ENCODE assay signal across 10 cellular contexts in genomic region chr11:128207861-128208321, GRCh38.
A peak's percentile ranks its signal among the peaks of the same experiment; 100 is the strongest.
DNase-seq lines count a peak whose midpoint lies in the region; ATAC-seq and TF ChIP-seq lines count a peak whose summit lies in the region.
"Had no signal": no experiment of that assay in that cellular context is flagged by ENCODE, and none has a peak within 500 bp of the region (broad histone marks: within the 10 kb centered on the region; RNA-seq: fewer than 3 reads in every experiment).

No MANE protein-coding gene starts in this region.

- peak overlapping the region in 1 of 2 experiments; percentile 54 for H2BK12ac ChIP-seq in mesenchymal stem cell (ENCODE audit: low read length in 2 of 2)

- H2BK120ac ChIP-seq in mesenchymal stem cell (ENCODE audit: low read depth, low read length): no peak overlapping the region

- no peaks in the 10 kb centered on the region for H3K27me3 Mint-ChIP-seq in CD14-positive monocyte (ENCODE audit: low read depth in 3 of 3)
- H3K27me3 Mint-ChIP-seq in CD4-positive, alpha-beta T cell: no peaks in the 10 kb centered on the region

- CTCF ChIA-PET in CD4-positive, alpha-beta T cell (lab: Charles Lee): no interaction called here

- H4K91ac ChIP-seq in mesenchymal stem cell (ENCODE audit: low read length): no peak overlapping the region

- WGBS in mesenchymal stem cell: 35% methylated on average over 3 of the region's 3 CpGs

- peak overlapping the region; percentile 94 for H3K27ac ChIP-seq in mesenchymal stem cell (ENCODE audit: low read length, poor library complexity, severe bottlenecking)
- H3K27ac ChIP-seq in CD4-positive, alpha-beta T cell (ENCODE audit: low read depth, low read length): no peak overlapping the region
- H3K27ac ChIP-seq in substantia nigra (ENCODE audit: low read depth, low read length, poor library complexity, severe bottlenecking): no peak overlapping the region

- intact Hi-C loops in CD14-positive monocyte (cut with micrococcal nuclease): no loop called here
- intact Hi-C loops in CD4-positive, alpha-beta T cell (cut with DNase I, micrococcal nuclease): loop anchor here in 1 of 2 experiments (5.0 kb wide), 1 partner anchor 39 kb away; no protein-coding TSS in a partner anchor

- no peak overlapping the region for H4K8ac ChIP-seq in mesenchymal stem cell (ENCODE audit: low read length)

- peak; percentile 94 for DNase-seq in AG09309 (ENCODE audit: low read depth)
- peak; percentile 93 for DNase-seq in M059J (ENCODE audit: low read depth)
- DNase-seq in dermis microvascular lymphatic vessel endothelial cell (ENCODE audit: low read depth in 2 of 2): peak; percentile 86 to 91
- DNase-seq in mesenchymal stem cell: peak; percentile 80
- DNase-seq in CD14-positive monocyte (ENCODE audit: low spot score): no peak
- DNase-seq in CD4-positive, alpha-beta T cell: no peak
- no peak for DNase-seq in substantia nigra (lab: John Stamatoyannopoulos, UW)
- DNase-seq: activated T-cell treated with anti-CD3 and anti-CD28 coated beads, Interleukin-2, amount 50 U/mL, for 72 hours; DMS 273 treated with DMSO at 0.1 percent for 48 hours had no signal

- no peaks in the 10 kb centered on the region for H3K27me3 ChIP-seq in mesenchymal stem cell (ENCODE audit: control insufficient read depth in 1 of 2, insufficient read depth in 1 of 2, low read length in 2 of 2)
- H3K27me3 ChIP-seq in CD4-positive, alpha-beta T cell (ENCODE audit: control insufficient read depth, insufficient read depth, low read length): no peaks in the 10 kb centered on the region

- H3K4me3 Mint-ChIP-seq in CD14-positive monocyte: no peak overlapping the region
- H3K4me3 Mint-ChIP-seq in CD4-positive, alpha-beta T cell: no peak overlapping the region

- TF ChIP-seq CTCF in AG09309 (IDR thresholded peaks at IDR 0.05; ENCODE audit: control insufficient read depth, insufficient read depth, low read depth, low read length, missing control alignments) (no peak), CD14-positive monocyte (IDR thresholded peaks at IDR 0.05) (no peak)
- TF ChIP-seq CTCF in CD4-positive, alpha-beta T cell (IDR thresholded peaks at IDR 0.05): no peak

- H3K18ac ChIP-seq in mesenchymal stem cell (ENCODE audit: low read depth in 1 of 2, low read length in 2 of 2): peak overlapping the region in 1 of 2 experiments; percentile 48

- no peak overlapping the region for H2AFZ ChIP-seq in mesenchymal stem cell (ENCODE audit: low read depth, low read length)

- no peak overlapping the region for H3K4me2 ChIP-seq in mesenchymal stem cell (ENCODE audit: low read length, poor library complexity, severe bottlenecking)

- H3K4ac ChIP-seq in mesenchymal stem cell (ENCODE audit: low read depth in 1 of 2, low read length in 2 of 2): peak overlapping the region in 1 of 2 experiments; percentile 37

- H2AK5ac ChIP-seq in mesenchymal stem cell (ENCODE audit: low read length, severe bottlenecking): peak overlapping the region; percentile 57

- H3K23ac ChIP-seq in mesenchymal stem cell (ENCODE audit: low read length in 2 of 2): no peak overlapping the region

- POLR2A ChIA-PET in CD4-positive, alpha-beta T cell (lab: Charles Lee): no interaction called here

- H3K9ac ChIP-seq in mesenchymal stem cell (ENCODE audit: low read length): peak overlapping the region; percentile 61

- H3K9me3 Mint-ChIP-seq in CD14-positive monocyte: peaks cover 0 to 6% (median 1%) of the 10 kb centered on the region in 7 donors
- peaks cover 6% of the 10 kb centered on the region for H3K9me3 Mint-ChIP-seq in CD4-positive, alpha-beta T cell

- H2BK15ac ChIP-seq in mesenchymal stem cell (ENCODE audit: low read depth, poor library complexity, severe bottlenecking): no peak overlapping the region

- no peak for ATAC-seq in CD4-positive, alpha-beta T cell (ENCODE audit: poor library complexity)
- ATAC-seq in HG03565 (IDR thresholded peaks at IDR 0.05; ENCODE audit: unreplicated experiment): no peak

- H3K36me3 ChIP-seq in mesenchymal stem cell (ENCODE audit: control insufficient read depth in 1 of 2, insufficient read depth in 2 of 2, low read depth in 1 of 2, low read length in 2 of 2): no peaks in the 10 kb centered on the region

- H2BK5ac ChIP-seq in mesenchymal stem cell (ENCODE audit: low read depth, low read length, poor library complexity, severe bottlenecking): no peak overlapping the region

- no peaks in the 10 kb centered on the region for H3K9me3 ChIP-seq in mesenchymal stem cell (ENCODE audit: control insufficient read depth, low read length)
- no peaks in the 10 kb centered on the region for H3K9me3 ChIP-seq in CD4-positive, alpha-beta T cell (ENCODE audit: control insufficient read depth, low read length)

- H3K79me1 ChIP-seq in mesenchymal stem cell (replicated peaks; ENCODE audit: low read length, poor library complexity, severe bottlenecking): no peaks in the 10 kb centered on the region

- H3K36me3 Mint-ChIP-seq in CD14-positive monocyte: no peaks in the 10 kb centered on the region
- H3K36me3 Mint-ChIP-seq in CD4-positive, alpha-beta T cell (ENCODE audit: low read depth): no peaks in the 10 kb centered on the region

- peaks cover 6% of the 10 kb centered on the region for H3K4me1 ChIP-seq in mesenchymal stem cell (ENCODE audit: control insufficient read depth, insufficient read depth, low read depth, low read length)

- no peak overlapping the region for H3K14ac ChIP-seq in mesenchymal stem cell (ENCODE audit: low read length in 2 of 2)

- no peak overlapping the region for H3K27ac Mint-ChIP-seq in CD14-positive monocyte
- H3K27ac Mint-ChIP-seq in CD4-positive, alpha-beta T cell: no peak overlapping the region

- H3K4me3 ChIP-seq in AG09309 (ENCODE audit: control insufficient read depth, low read depth, low read length) (no peak overlapping the region), mesenchymal stem cell (ENCODE audit: insufficient read depth in 1 of 2, low read depth in 1 of 2, low read length in 2 of 2) (peak overlapping the region in 1 of 2 experiments; percentile 35)

- H3K4me1 Mint-ChIP-seq in CD14-positive monocyte: no peaks in the 10 kb centered on the region
- no peaks in the 10 kb centered on the region for H3K4me1 Mint-ChIP-seq in CD4-positive, alpha-beta T cell (ENCODE audit: low read depth)

Comparison
In these comparisons a context has a peak if more than half of its experiments do, and no peak if none do; other contexts are left out.
1. DNase-seq: peak in AG09309 (single experiment), M059J (single experiment), dermis microvascular lymphatic vessel endothelial cell (2 of 2) and mesenchymal stem cell (single experiment); none in CD14-positive monocyte (single experiment), CD4-positive, alpha-beta T cell (0 of 10) and substantia nigra (0 of 49).